ENCODE assay signal across 17 cellular contexts in the genomic region with DNA sequence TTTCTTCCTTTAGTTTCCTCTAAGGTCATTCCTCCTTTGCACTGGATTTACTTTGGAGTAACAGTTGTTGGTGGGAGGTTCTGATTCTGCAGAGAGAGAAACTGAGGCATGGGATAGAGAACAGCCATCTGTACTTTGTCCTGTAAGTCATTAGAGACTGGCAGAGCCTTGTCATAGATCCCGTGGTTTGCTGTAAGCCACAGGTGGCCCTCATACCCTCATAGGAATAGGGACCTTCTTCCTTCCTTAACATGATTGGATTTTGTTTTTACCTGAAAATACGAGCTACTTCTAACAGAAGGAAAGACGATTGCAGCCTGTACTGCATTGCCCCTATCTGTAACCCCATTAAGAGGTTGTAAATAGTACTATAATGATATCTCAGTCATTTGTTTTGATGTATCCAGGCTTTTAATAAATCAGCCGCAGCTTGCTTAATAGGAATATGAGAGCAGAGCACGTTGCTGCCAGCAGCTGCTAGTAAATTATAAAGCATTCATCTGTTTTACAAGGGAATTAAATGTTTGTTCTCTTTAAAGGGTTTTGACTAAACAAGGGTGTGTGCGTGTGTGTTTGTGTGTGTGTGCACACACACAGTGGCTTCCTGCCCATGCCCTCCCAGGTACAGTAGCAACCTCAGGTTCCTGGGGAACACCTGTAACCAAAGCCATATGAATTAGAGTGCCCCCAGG.
DNase-seq lines count a peak whose midpoint lies in the region; TF ChIP-seq lines count a peak whose summit lies in the region.
"Had no signal": no experiment of that assay in that cellular context is flagged by ENCODE, and none has a peak within 500 bp of the region (broad histone marks: within the 10 kb centered on the region; RNA-seq: fewer than 3 reads in every experiment).

No MANE protein-coding gene starts in this region.

- TF ChIP-seq POLR2A in prostate gland (IDR thresholded peaks at IDR 0.05), result no peak

- TF ChIP-seq CTCF in prostate gland (IDR thresholded peaks at IDR 0.05), result no peak

- peak; percentile 35 for DNase-seq in NCI-H1092 (lab: John Stamatoyannopoulos, UW)
- DNase-seq in NCI-H2029 treated with DMSO at 0.1 percent for 48 hours (lab: John Stamatoyannopoulos, UW), result peak; percentile 48
- peak; percentile 98 for DNase-seq in NCI-H69 (lab: John Stamatoyannopoulos, UW)
- DNase-seq in prostate gland (ENCODE audit: low spot score), result peak; percentile 60
- no peak for DNase-seq in globus pallidus (ENCODE audit: low spot score)
- DNase-seq in AG08396 (ENCODE audit: low spot score), result no peak
- DNase-seq in stimulated activated CD4-positive, alpha-beta T cell treated with anti-CD3 and anti-CD28 coated beads, Interleukin-12 subunit alpha, Interleukin-12 subunit beta, amount 100 ng/mL, for 4 hours, result no peak
- DNase-seq: activated CD4-positive, alpha-beta T cell treated with anti-CD3 and anti-CD28 coated beads, Interleukin-2, amount 10 ng/mL, durations not matched to agents 24 days and 14 days; activated CD8-positive, alpha-beta memory T cell treated with anti-CD3 and anti-CD28 coated beads, Interleukin-2, amount 50 U/mL, for 4 hours; activated naive CD8-positive, alpha-beta T cell treated with anti-CD3 and anti-CD28 coated beads, Interleukin-2, amount 50 U/mL, for 24 hours; colonic mucosa; heart right ventricle; NCI-H1048; ovary; stimulated activated naive CD8-positive, alpha-beta T cell treated with anti-CD3 and anti-CD28 coated beads, Interleukin-15, Interleukin-2, amounts not matched to agents 100 U/mL and 50 U/mL, for 24 hours had no signal

- H3K4me1 ChIP-seq in prostate gland (replicated peaks), result peaks cover 8% of the 10 kb centered on the region
- H3K4me1 ChIP-seq: colonic mucosa, tibial nerve had no signal

- no peak overlapping the region for H3K4me3 ChIP-seq in prostate gland
- H3K4me3 ChIP-seq: colonic mucosa, heart right ventricle, lung, ovary, tibial nerve had no signal

- H3K27ac ChIP-seq in prostate gland, result no peak overlapping the region
- H3K27ac ChIP-seq: colonic mucosa, heart right ventricle, ovary, tibial nerve had no signal

- intact Hi-C loops in prostate gland (cut with DNase I), result no loop called here

- H3K9me3 ChIP-seq in prostate gland, result no peaks in the 10 kb centered on the region
- H3K9me3 ChIP-seq: colonic mucosa, heart right ventricle, ovary, tibial nerve had no signal

- no peaks in the 10 kb centered on the region for H3K27me3 ChIP-seq in prostate gland (replicated peaks; ENCODE audit: insufficient read depth)
- H3K27me3 ChIP-seq: colonic mucosa, heart right ventricle, ovary, tibial nerve had no signal

- no peaks in the 10 kb centered on the region for H3K36me3 ChIP-seq in prostate gland
- H3K36me3 ChIP-seq: colonic mucosa, heart right ventricle, ovary, tibial nerve had no signal

- WGBS in prostate gland, result 19% methylated on average over 6 of the region's 6 CpGs

Comparison
In these comparisons a context has a peak if more than half of its experiments do, and no peak if none do; other contexts are left out.
1. DNase-seq: peak in NCI-H1092 (single experiment), NCI-H2029 treated with DMSO at 0.1 percent for 48 hours (single experiment), NCI-H69 (single experiment) and prostate gland (single experiment); none in globus pallidus (single experiment), AG08396 (single experiment) and stimulated activated CD4-positive, alpha-beta T cell treated with anti-CD3 and anti-CD28 coated beads, Interleukin-12 subunit alpha, Interleukin-12 subunit beta, amount 100 ng/mL, for 4 hours (single experiment).